In the genomic region with DNA sequence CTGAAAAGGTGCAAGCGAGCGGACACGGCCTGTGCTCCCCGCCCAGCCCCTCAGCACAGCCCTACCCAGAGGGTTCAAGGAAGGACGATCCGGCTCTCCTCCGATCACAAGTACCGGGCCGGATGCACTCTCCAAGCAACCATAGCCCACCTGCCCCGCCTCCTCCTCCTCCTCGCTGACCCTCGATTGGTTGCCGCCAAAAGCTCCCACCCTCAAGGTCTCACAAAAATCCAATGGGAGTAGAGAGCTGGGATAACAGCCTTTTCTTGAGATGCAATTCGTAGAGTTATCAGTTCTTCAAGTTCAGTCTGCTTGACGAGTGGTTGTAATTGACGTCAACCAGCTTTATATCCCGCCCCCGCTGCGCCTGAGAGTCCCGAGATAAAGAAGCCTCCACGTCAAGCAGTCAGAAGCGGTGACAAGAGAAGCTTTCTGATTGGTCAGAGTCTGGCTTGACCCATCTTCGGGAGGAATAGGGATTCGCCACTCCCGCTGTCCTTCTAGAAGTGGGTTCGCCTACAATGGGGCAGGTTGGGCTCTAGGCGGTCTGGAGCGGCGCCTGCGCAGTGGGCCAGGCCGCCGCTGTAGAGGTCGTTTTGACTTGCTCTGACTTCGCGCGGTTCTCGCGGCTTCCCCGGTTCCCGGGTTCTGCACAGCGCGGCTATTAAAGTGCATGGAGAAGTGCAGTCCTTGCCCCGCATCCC, we compare ENCODE assay signal across 8 cellular contexts. TPM values are rescaled to one million over a fixed set of nuclear protein-coding genes. Genes with fewer than 3 reads are reported as not detected.
DNase-seq lines count a peak whose midpoint lies in the region; ATAC-seq and TF ChIP-seq lines count a peak whose summit lies in the region.

A gene with protein sequence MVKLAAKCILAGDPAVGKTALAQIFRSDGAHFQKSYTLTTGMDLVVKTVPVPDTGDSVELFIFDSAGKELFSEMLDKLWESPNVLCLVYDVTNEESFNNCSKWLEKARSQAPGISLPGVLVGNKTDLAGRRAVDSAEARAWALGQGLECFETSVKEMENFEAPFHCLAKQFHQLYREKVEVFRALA (minus strand): TSS at position 154 of the 704 bp plus-strand sequence. CDS start 412 bp downstream, outside the sequence.

- peaks cover 14% of the 10 kb centered on the region for H3K4me1 ChIP-seq in CD8-positive, alpha-beta T cell (ENCODE audit: insufficient read depth, low read length)

- CTCF ChIA-PET in CD8-positive, alpha-beta T cell (lab: Charles Lee), result interaction anchor here (0.7 to 8.8 kb wide), 4 partner anchors 19 to 203 kb away, joined by 3 to 62 read pairs (median 25); no protein-coding TSS in a partner anchor

- TF ChIP-seq CTCF in CD8-positive, alpha-beta T cell (IDR thresholded peaks at IDR 0.05), result no peak

- peak within 1 kb of the TSS; percentile 94 for H3K27ac Mint-ChIP-seq in CD8-positive, alpha-beta T cell
- H3K27ac Mint-ChIP-seq in effector memory CD8-positive, alpha-beta T cell, result peak within 1 kb of the TSS; percentile 92 to 95
- H3K27ac Mint-ChIP-seq in memory B cell, result peak within 1 kb of the TSS; percentile 99

- peaks cover 29% of the 10 kb centered on the region for H3K4me1 Mint-ChIP-seq in CD8-positive, alpha-beta T cell (ENCODE audit: low read depth)
- H3K4me1 Mint-ChIP-seq in effector memory CD8-positive, alpha-beta T cell (ENCODE audit: low read depth in 2 of 2), result peaks cover 15 to 20% of the 10 kb centered on the region in 2 donors
- H3K4me1 Mint-ChIP-seq in memory B cell, result peaks cover 7% of the 10 kb centered on the region

- DNase-seq in CD8-positive, alpha-beta T cell, result peak; percentile 89 to 99 (median 93)
- DNase-seq in HS-5 (ENCODE audit: low read depth), result peak; percentile 100
- DNase-seq in NOMO-1 treated with dmso at 0.1 percent for 144 hours (lab: John Stamatoyannopoulos, UW; ENCODE audit: unreplicated experiment), result peak; percentile 98
- DNase-seq in activated CD8-positive, alpha-beta memory T cell treated with anti-CD3 and anti-CD28 coated beads for 48 hours (ENCODE audit: low read depth in 2 of 3, low spot score in 2 of 3), result peak; percentile 61 to 85 (median 77)
- peak; percentile 92 to 96 (median 94) for DNase-seq in effector memory CD8-positive, alpha-beta T cell
- peak; percentile 73 to 94 for DNase-seq in memory B cell (ENCODE audit: low spot score in 2 of 2)
- DNase-seq in stimulated activated CD8-positive, alpha-beta memory T cell treated with anti-CD3 and anti-CD28 coated beads, Interleukin-12 subunit alpha, Interleukin-12 subunit beta, amount 100 ng/mL, for 24 hours (ENCODE audit: extremely low read depth), result peak; percentile 94

- no peaks in the 10 kb centered on the region for H3K36me3 ChIP-seq in CD8-positive, alpha-beta T cell (ENCODE audit: insufficient read depth, low read length)

- no peaks in the 10 kb centered on the region for H3K9me3 ChIP-seq in CD8-positive, alpha-beta T cell (ENCODE audit: low read length)

- H3K27ac ChIP-seq in CD8-positive, alpha-beta T cell (ENCODE audit: low read depth, low read length), result peak within 1 kb of the TSS; percentile 92

- H3K27me3 ChIP-seq in CD8-positive, alpha-beta T cell (ENCODE audit: insufficient read depth, low read length), result no peaks in the 10 kb centered on the region

- POLR2A ChIA-PET in CD8-positive, alpha-beta T cell (lab: Charles Lee), result interaction anchor here (0.7 to 1.5 kb wide), 13 partner anchors 11 to 862 kb away, joined by 3 to 13 read pairs (median 3); a partner anchor contains a TSS

- ATAC-seq in CD8-positive, alpha-beta T cell, result peak; percentile 84
- ATAC-seq in GM19468 (IDR thresholded peaks at IDR 0.05; ENCODE audit: extremely low read depth, unreplicated experiment) (peak; percentile 89), memory B cell (ENCODE audit: low read depth) (peak; percentile 85)
- peak; percentile 86 for ATAC-seq in effector memory CD8-positive, alpha-beta T cell (replicated peaks)

- H3K27me3 Mint-ChIP-seq in CD8-positive, alpha-beta T cell (ENCODE audit: low read depth), result no peaks in the 10 kb centered on the region
- H3K27me3 Mint-ChIP-seq in effector memory CD8-positive, alpha-beta T cell, result no peaks in the 10 kb centered on the region
- no peaks in the 10 kb centered on the region for H3K27me3 Mint-ChIP-seq in memory B cell

- peak within 1 kb of the TSS; percentile 73 for H3K4me3 ChIP-seq in CD8-positive, alpha-beta T cell (ENCODE audit: low read depth, low read length)

- intact Hi-C loops in CD8-positive, alpha-beta T cell (cut with DNase I, micrococcal nuclease), result loop anchor here (1.0 to 10.0 kb wide), 7 partner anchors 247 to 1474 kb away; a partner anchor contains a TSS

- peaks cover 9% of the 10 kb centered on the region for H3K36me3 Mint-ChIP-seq in CD8-positive, alpha-beta T cell
- H3K36me3 Mint-ChIP-seq in effector memory CD8-positive, alpha-beta T cell (ENCODE audit: insufficient read depth), result peaks cover 14% of the 10 kb centered on the region
- peaks cover 9% of the 10 kb centered on the region for H3K36me3 Mint-ChIP-seq in memory B cell

- H3K4me3 Mint-ChIP-seq in CD8-positive, alpha-beta T cell, result peak within 1 kb of the TSS; percentile 93
- H3K4me3 Mint-ChIP-seq in effector memory CD8-positive, alpha-beta T cell, result peak within 1 kb of the TSS; percentile 82 to 83
- peak within 1 kb of the TSS; percentile 95 for H3K4me3 Mint-ChIP-seq in memory B cell

- H3K9me3 Mint-ChIP-seq in CD8-positive, alpha-beta T cell, result no peaks in the 10 kb centered on the region
- no peaks in the 10 kb centered on the region for H3K9me3 Mint-ChIP-seq in effector memory CD8-positive, alpha-beta T cell
- no peaks in the 10 kb centered on the region for H3K9me3 Mint-ChIP-seq in memory B cell

RNA-seq across cellular contexts. Expression of the gene that starts here (rescaled TPM):
- 1 to 10 TPM; 9.2 to 9.9 TPM for total RNA-seq in CD8-positive, alpha-beta T cell

Comparison
In these comparisons a context has a peak if more than half of its experiments do, and no peak if none do; other contexts are left out.
1. Peak in every context shown above with its lines: DNase-seq, ATAC-seq, H3K4me3 ChIP-seq and H3K27ac ChIP-seq.